Comparison of ENCODE assay signal across 14 cellular contexts in genomic region chr7:6071406-6071805, GRCh38. TPM values are rescaled to one million over a fixed set of nuclear protein-coding genes. Genes with fewer than 3 reads are reported as not detected.
DNase-seq lines count a peak whose midpoint lies in the region; ATAC-seq and TF ChIP-seq lines count a peak whose summit lies in the region.
"Had no signal": no experiment of that assay in that cellular context is flagged by ENCODE, and none has a peak within 500 bp of the region (broad histone marks: within the 10 kb centered on the region; RNA-seq: fewer than 3 reads in every experiment).

No MANE protein-coding gene starts in this region.

- peaks cover 10% of the 10 kb centered on the region for H3K4me1 Mint-ChIP-seq in stimulated activated memory B cell treated with anti-CD40 and anti-IgM and Interleukin-4, amounts not matched to agents 10 μg/mL and 1 μg/mL and 100 μg/mL, for 72 hours
- H3K4me1 Mint-ChIP-seq in activated T-helper 1 cell treated with anti-CD3 and anti-CD28 coated beads, Interleukin-12 subunit alpha, Interleukin-12 subunit beta, Interleukin-2, Interleukin-4 antibody, amounts not matched to agents 30 ng/mL and 10 ng/mL and 1 ng/mL, durations not matched to agents 14 hours and 24 hours and 36 hours (ENCODE audit: low read depth): no peaks in the 10 kb centered on the region

- peak overlapping the region; percentile 64 for H3K4me2 ChIP-seq in KMS-11

- H2AFZ ChIP-seq in KMS-11 (ENCODE audit: low read depth): peak overlapping the region; percentile 47; the same call in 1 of the 2 replicates

- H3K79me2 ChIP-seq in KMS-11 (ENCODE audit: insufficient read depth, low read depth): no peaks in the 10 kb centered on the region

- H3K27ac Mint-ChIP-seq in stimulated activated memory B cell treated with anti-CD40 and anti-IgM and Interleukin-4, amounts not matched to agents 10 μg/mL and 1 μg/mL and 100 μg/mL, for 72 hours: peak overlapping the region; percentile 44
- H3K27ac Mint-ChIP-seq in activated T-helper 1 cell treated with anti-CD3 and anti-CD28 coated beads, Interleukin-12 subunit alpha, Interleukin-12 subunit beta, Interleukin-2, Interleukin-4 antibody, amounts not matched to agents 30 ng/mL and 10 ng/mL and 1 ng/mL, durations not matched to agents 14 hours and 24 hours and 36 hours: no peak overlapping the region
- H3K27ac Mint-ChIP-seq: CD4-positive, alpha-beta T cell had no signal

- H3K27ac ChIP-seq in KMS-11: peak overlapping the region; percentile 42; the same call in 1 of the 2 replicates
- H3K27ac ChIP-seq: ovary had no signal

- no peaks in the 10 kb centered on the region for H4K20me1 ChIP-seq in KMS-11 (ENCODE audit: insufficient read depth)

- intact Hi-C loops in cardiac septum (cut with DNase I): no loop called here
- intact Hi-C loops in activated T-helper 1 cell treated with anti-CD3 and anti-CD28 coated beads, Interleukin-12 subunit alpha, Interleukin-12 subunit beta, Interleukin-2, Interleukin-4 antibody, amounts not matched to agents 30 ng/mL and 10 ng/mL and 1 ng/mL, durations not matched to agents 14 hours and 24 hours and 36 hours (cut with micrococcal nuclease): no loop called here

- H3K27me3 Mint-ChIP-seq in stimulated activated memory B cell treated with anti-CD40 and anti-IgM and Interleukin-4, amounts not matched to agents 10 μg/mL and 1 μg/mL and 100 μg/mL, for 72 hours: no peaks in the 10 kb centered on the region
- H3K27me3 Mint-ChIP-seq in activated T-helper 1 cell treated with anti-CD3 and anti-CD28 coated beads, Interleukin-12 subunit alpha, Interleukin-12 subunit beta, Interleukin-2, Interleukin-4 antibody, amounts not matched to agents 30 ng/mL and 10 ng/mL and 1 ng/mL, durations not matched to agents 14 hours and 24 hours and 36 hours (ENCODE audit: insufficient read depth): peaks cover 3% of the 10 kb centered on the region
- H3K27me3 Mint-ChIP-seq: CD4-positive, alpha-beta T cell had no signal

- H3K9ac ChIP-seq in KMS-11: no peak overlapping the region; the same call in 1 of the 2 replicates

- no peaks in the 10 kb centered on the region for H3K36me3 ChIP-seq in KMS-11 (ENCODE audit: insufficient read depth)
- H3K36me3 ChIP-seq: ovary had no signal

- DNase-seq in GM19240 (ENCODE audit: insufficient read length, low spot score): peak; percentile 8
- no peak for DNase-seq in cardiac septum (ENCODE audit: low spot score)
- no peak for DNase-seq in stimulated activated CD4-positive, alpha-beta T cell treated with anti-CD3 and anti-CD28 coated beads, Interleukin-15, amount 100 ng/mL, for 24 hours
- no peak for DNase-seq in activated T-helper 1 cell treated with anti-CD3 and anti-CD28 coated beads, Interleukin-12 subunit alpha, Interleukin-12 subunit beta, Interleukin-2, Interleukin-4 antibody, amounts not matched to agents 30 ng/mL and 10 ng/mL and 1 ng/mL, durations not matched to agents 14 hours and 24 hours and 36 hours (ENCODE audit: low spot score)
- DNase-seq: CD4-positive, alpha-beta T cell; effector memory CD4-positive, alpha-beta T cell; KBM-7; midbrain; NCI-H2081; ovary; trophoblast cell had no signal

- no peak overlapping the region for H3K4me3 ChIP-seq in KMS-11 (IDR thresholded peaks at IDR 0.05; ENCODE audit: insufficient read depth, low read depth, low read length)
- H3K4me3 ChIP-seq: ovary had no signal

- no peak overlapping the region for H3K4me3 Mint-ChIP-seq in stimulated activated memory B cell treated with anti-CD40 and anti-IgM and Interleukin-4, amounts not matched to agents 10 μg/mL and 1 μg/mL and 100 μg/mL, for 72 hours
- H3K4me3 Mint-ChIP-seq in activated T-helper 1 cell treated with anti-CD3 and anti-CD28 coated beads, Interleukin-12 subunit alpha, Interleukin-12 subunit beta, Interleukin-2, Interleukin-4 antibody, amounts not matched to agents 30 ng/mL and 10 ng/mL and 1 ng/mL, durations not matched to agents 14 hours and 24 hours and 36 hours: no peak overlapping the region
- H3K4me3 Mint-ChIP-seq: CD4-positive, alpha-beta T cell had no signal

- no peaks in the 10 kb centered on the region for H3K9me3 Mint-ChIP-seq in stimulated activated memory B cell treated with anti-CD40 and anti-IgM and Interleukin-4, amounts not matched to agents 10 μg/mL and 1 μg/mL and 100 μg/mL, for 72 hours
- no peaks in the 10 kb centered on the region for H3K9me3 Mint-ChIP-seq in activated T-helper 1 cell treated with anti-CD3 and anti-CD28 coated beads, Interleukin-12 subunit alpha, Interleukin-12 subunit beta, Interleukin-2, Interleukin-4 antibody, amounts not matched to agents 30 ng/mL and 10 ng/mL and 1 ng/mL, durations not matched to agents 14 hours and 24 hours and 36 hours
- H3K9me3 Mint-ChIP-seq: CD4-positive, alpha-beta T cell had no signal

- no peak for TF ChIP-seq CTCF in KMS-11 (conservative IDR thresholded peaks at IDR 0.05; ENCODE audit: low read depth, low read length)

- peaks cover 14% of the 10 kb centered on the region for H3K4me1 ChIP-seq in KMS-11 (ENCODE audit: low read depth, poor library complexity, severe bottlenecking)

- no peaks in the 10 kb centered on the region for H3K27me3 ChIP-seq in KMS-11 (ENCODE audit: insufficient read depth, low read depth)
- H3K27me3 ChIP-seq: ovary had no signal

- no peaks in the 10 kb centered on the region for H3K36me3 Mint-ChIP-seq in stimulated activated memory B cell treated with anti-CD40 and anti-IgM and Interleukin-4, amounts not matched to agents 10 μg/mL and 1 μg/mL and 100 μg/mL, for 72 hours
- H3K36me3 Mint-ChIP-seq in activated T-helper 1 cell treated with anti-CD3 and anti-CD28 coated beads, Interleukin-12 subunit alpha, Interleukin-12 subunit beta, Interleukin-2, Interleukin-4 antibody, amounts not matched to agents 30 ng/mL and 10 ng/mL and 1 ng/mL, durations not matched to agents 14 hours and 24 hours and 36 hours (ENCODE audit: low read depth): no peaks in the 10 kb centered on the region

- ATAC-seq in HG02642 (IDR thresholded peaks at IDR 0.05; ENCODE audit: poor library complexity, unreplicated experiment): peak; percentile 70
- peak; percentile 76 for ATAC-seq in stimulated activated memory B cell treated with anti-CD40 and anti-IgM and Interleukin-4, amounts not matched to agents 10 μg/mL and 1 μg/mL and 100 μg/mL, for 72 hours

RNA-seq across cellular contexts. Expression of gene EIF2AK1, which starts 12.4 kb away (rescaled TPM):
- total RNA-seq in cardiac septum: 39.6 TPM
- total RNA-seq in activated T-helper 1 cell treated with anti-CD3 and anti-CD28 coated beads, Interleukin-12 subunit alpha, Interleukin-12 subunit beta, Interleukin-2, Interleukin-4 antibody, amounts not matched to agents 30 ng/mL and 10 ng/mL and 1 ng/mL, durations not matched to agents 14 hours and 24 hours and 36 hours: 98.9 and 104 TPM in 2 replicates

RNA-seq across cellular contexts. Expression of gene USP42, which starts 33.3 kb away (rescaled TPM):
- total RNA-seq in cardiac septum: 5.8 TPM
- 17.6 and 19.6 TPM in 2 replicates for total RNA-seq in activated T-helper 1 cell treated with anti-CD3 and anti-CD28 coated beads, Interleukin-12 subunit alpha, Interleukin-12 subunit beta, Interleukin-2, Interleukin-4 antibody, amounts not matched to agents 30 ng/mL and 10 ng/mL and 1 ng/mL, durations not matched to agents 14 hours and 24 hours and 36 hours

RNA-seq across cellular contexts. Expression of gene ANKRD61, which starts 40.2 kb away (rescaled TPM):
- total RNA-seq in cardiac septum: not detected
- 0.44 and 0.56 TPM in 2 replicates for total RNA-seq in activated T-helper 1 cell treated with anti-CD3 and anti-CD28 coated beads, Interleukin-12 subunit alpha, Interleukin-12 subunit beta, Interleukin-2, Interleukin-4 antibody, amounts not matched to agents 30 ng/mL and 10 ng/mL and 1 ng/mL, durations not matched to agents 14 hours and 24 hours and 36 hours
- total RNA-seq: CD4-positive, alpha-beta T cell had no signal
